In genomic region chr10:5042922-5043321, GRCh38 we compare ENCODE assay signal across 26 cellular contexts. TPM values are rescaled to one million over a fixed set of nuclear protein-coding genes. Genes with fewer than 3 reads are reported as not detected.
"Had no signal": no experiment of that assay in that cellular context is flagged by ENCODE, and none has a peak within 500 bp of the region (broad histone marks: within the 10 kb centered on the region; RNA-seq: fewer than 3 reads in every experiment).

No MANE protein-coding gene starts in this region.

- H3K27ac ChIP-seq: neutrophil, parathyroid adenoma, prostate gland, tibial nerve, upper lobe of right lung, uterus had no signal

- DNase-seq: cortex of kidney; effector memory CD8-positive, alpha-beta T cell; erythroblast; esophagus squamous epithelium; head of caudate nucleus; mucosa of descending colon; naive B cell; right cardiac atrium; stimulated activated CD4-positive, alpha-beta T cell treated with anti-CD3 and anti-CD28 coated beads, Interleukin-1b, Interleukin-23, amount 100 ng/mL, for 48 hours; stimulated activated CD4-positive, alpha-beta T cell treated with anti-CD3 and anti-CD28 coated beads, Interleukin-4, amount 100 ng/mL, for 1 hour; stimulated activated CD8-positive, alpha-beta memory T cell treated with anti-CD3 and anti-CD28 coated beads, Interleukin-4, amount 100 ng/mL, for 48 hours; stimulated activated naive CD4-positive, alpha-beta T cell; stimulated activated naive CD8-positive, alpha-beta T cell treated with anti-CD3 and anti-CD28 coated beads, Interleukin-15, amount 100 ng/mL, for 72 hours; substantia nigra; upper lobe of right lung; uterus had no signal

- H3K4me3 ChIP-seq: esophagus squamous epithelium, lung, mucosa of descending colon, prostate gland, thoracic aorta, tibial nerve, upper lobe of right lung, uterus had no signal

- H3K4me3 Mint-ChIP-seq: effector memory CD8-positive, alpha-beta T cell; memory B cell; mesothelial cell of epicardium; naive B cell; natural killer cell treated with Interleukin-12 subunit alpha and Interleukin-12 subunit beta and Interleukin-15 and Interleukin-18, amount 100 ng/mL, for 72 hours; neural crest cell; stimulated activated naive CD8-positive, alpha-beta T cell treated with anti-CD3 and anti-CD28 coated beads, Interleukin-15, amount 100 ng/mL, for 72 hours had no signal

- H3K27me3 Mint-ChIP-seq: memory B cell; naive B cell; stimulated activated naive CD8-positive, alpha-beta T cell treated with anti-CD3 and anti-CD28 coated beads, Interleukin-15, amount 100 ng/mL, for 72 hours had no signal

- H3K36me3 Mint-ChIP-seq: memory B cell; mesothelial cell of epicardium; naive B cell; natural killer cell treated with Interleukin-12 subunit alpha and Interleukin-12 subunit beta and Interleukin-15 and Interleukin-18, amount 100 ng/mL, for 72 hours had no signal

- H3K27me3 ChIP-seq: esophagus squamous epithelium, neutrophil, tibial nerve, upper lobe of right lung, uterus had no signal

- H3K36me3 ChIP-seq: esophagus squamous epithelium, neutrophil, prostate gland, thoracic aorta, tibial nerve, upper lobe of right lung, uterus had no signal

- H3K9me3 ChIP-seq: esophagus squamous epithelium, mucosa of descending colon, neutrophil, prostate gland, thoracic aorta, tibial nerve, upper lobe of right lung, uterus had no signal

- H3K9me3 Mint-ChIP-seq: effector memory CD8-positive, alpha-beta T cell; natural killer cell treated with Interleukin-12 subunit alpha and Interleukin-12 subunit beta and Interleukin-15 and Interleukin-18, amount 100 ng/mL, for 72 hours had no signal

- H3K4me1 Mint-ChIP-seq: memory B cell; mesothelial cell of epicardium; neural crest cell; stimulated activated naive CD8-positive, alpha-beta T cell treated with anti-CD3 and anti-CD28 coated beads, Interleukin-15, amount 100 ng/mL, for 72 hours had no signal

- H3K4me1 ChIP-seq: prostate gland, uterus had no signal

- H3K27ac Mint-ChIP-seq: effector memory CD8-positive, alpha-beta T cell; memory B cell; mesothelial cell of epicardium; natural killer cell treated with Interleukin-12 subunit alpha and Interleukin-12 subunit beta and Interleukin-15 and Interleukin-18, amount 100 ng/mL, for 72 hours; stimulated activated naive CD8-positive, alpha-beta T cell treated with anti-CD3 and anti-CD28 coated beads, Interleukin-15, amount 100 ng/mL, for 72 hours had no signal

- H3K9ac ChIP-seq: parathyroid adenoma had no signal

- ATAC-seq: effector memory CD8-positive, alpha-beta T cell; natural killer cell treated with Interleukin-12 subunit alpha and Interleukin-12 subunit beta and Interleukin-15 and Interleukin-18, amount 100 ng/mL, for 72 hours; right cardiac atrium; stimulated activated naive CD8-positive, alpha-beta T cell treated with anti-CD3 and anti-CD28 coated beads, Interleukin-15, amount 100 ng/mL, for 72 hours had no signal

RNA-seq across cellular contexts. Expression of gene AKR1C2, which starts 39.3 kb away (rescaled TPM):
- total RNA-seq: natural killer cell treated with Interleukin-12 subunit alpha and Interleukin-12 subunit beta and Interleukin-15 and Interleukin-18, amount 100 ng/mL, for 72 hours had no signal
